In genomic region chr2:172294983-172295382, GRCh38 we compare ENCODE assay signal across 27 cellular contexts.
"Had no signal": no experiment of that assay in that cellular context is flagged by ENCODE, and none has a peak within 500 bp of the region (broad histone marks: within the 10 kb centered on the region; RNA-seq: fewer than 3 reads in every experiment).

No MANE protein-coding gene starts in this region.

- H3K36me3 ChIP-seq: colonic mucosa, esophagus muscularis mucosa, esophagus squamous epithelium, gastrocnemius medialis, gastroesophageal sphincter, heart left ventricle, heart right ventricle had no signal

- H3K9me3 ChIP-seq: colonic mucosa, esophagus muscularis mucosa, esophagus squamous epithelium, gastrocnemius medialis, gastroesophageal sphincter, heart left ventricle, heart right ventricle had no signal

- ATAC-seq: effector memory CD8-positive, alpha-beta T cell; esophagus mucosa; foreskin keratinocyte; gastrocnemius medialis; gastroesophageal sphincter had no signal

- H3K4me3 ChIP-seq: colonic mucosa, coronary artery, dorsolateral prefrontal cortex, esophagus muscularis mucosa, esophagus squamous epithelium, gastrocnemius medialis, gastroesophageal sphincter, heart left ventricle, heart right ventricle had no signal

- H3K27me3 ChIP-seq: colonic mucosa, foreskin keratinocyte, gastrocnemius medialis, heart right ventricle had no signal

- DNase-seq: colonic mucosa; cortex of kidney; dermis blood vessel endothelial cell; dorsolateral prefrontal cortex; effector CD4-positive, alpha-beta T cell; effector CD8-positive, alpha-beta T cell; effector memory CD4-positive, alpha-beta T cell; effector memory CD8-positive, alpha-beta T cell; erythroblast; esophagus squamous epithelium; foreskin fibroblast; foreskin keratinocyte; foreskin melanocyte; gastrocnemius medialis; glutamatergic neuron; head of caudate nucleus; heart right ventricle had no signal

- FAIRE-seq: colon, endometrium, endothelial cell of umbilical vein, frontal cortex had no signal

- H3K27ac ChIP-seq: colonic mucosa, coronary artery, dorsolateral prefrontal cortex, epithelial cell of prostate, esophagus muscularis mucosa, esophagus squamous epithelium, foreskin keratinocyte, gastrocnemius medialis, gastroesophageal sphincter, heart left ventricle, heart right ventricle had no signal

- H3K4me1 ChIP-seq: esophagus muscularis mucosa, gastrocnemius medialis, gastroesophageal sphincter had no signal
